1 cellular context compared by ENCODE assay signal in the genomic region with DNA sequence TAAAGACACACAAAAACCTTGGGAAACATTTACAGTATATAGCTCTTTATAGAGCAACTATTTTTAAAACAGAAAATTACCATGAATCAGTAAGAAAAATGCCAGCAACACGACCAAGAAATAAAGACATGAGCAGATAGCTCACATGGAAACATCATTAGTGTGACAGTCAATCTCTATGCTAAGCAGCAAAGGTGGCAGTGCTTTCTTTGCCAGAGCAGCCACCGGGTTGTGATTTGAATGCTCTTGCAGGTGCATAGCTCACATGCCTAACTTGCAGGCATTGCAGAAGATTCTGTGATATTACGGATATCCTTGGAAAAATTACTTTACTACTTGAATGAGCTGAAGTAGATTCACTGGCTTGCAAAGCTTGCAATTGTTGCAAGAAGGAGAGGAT.
TF ChIP-seq lines count a peak whose summit lies in the region.

No MANE protein-coding gene starts in this region.

TF ChIP-seq in H1, 55 proteins besides CTCF, POLR2A, EP300 and RAD21:
- TF ChIP-seq KDM1A (IDR thresholded peaks at IDR 0.05; ENCODE audit: borderline replicate concordance, low read length) = no peak
